In genomic region chr15:98311566-98312188, GRCh38 we compare ENCODE assay signal across 8 cellular contexts.
DNase-seq lines count a peak whose midpoint lies in the region; ATAC-seq and TF ChIP-seq lines count a peak whose summit lies in the region.

No MANE protein-coding gene starts in this region.

- no peak overlapping the region for H3K4me3 Mint-ChIP-seq in activated CD8-positive, alpha-beta T cell treated with anti-CD3 and anti-CD28 coated beads for 36 hours
- H3K4me3 Mint-ChIP-seq in endodermal cell, result no peak overlapping the region

- H3K4me3 ChIP-seq in A673 (ENCODE audit: low read depth, low read length, poor library complexity, severe bottlenecking) (no peak overlapping the region), endodermal cell (ENCODE audit: low read length) (no peak overlapping the region)

- H3K27ac Mint-ChIP-seq in activated CD8-positive, alpha-beta T cell treated with anti-CD3 and anti-CD28 coated beads for 36 hours, result no peak overlapping the region
- no peak overlapping the region for H3K27ac Mint-ChIP-seq in endodermal cell

- CTCF ChIA-PET in A673 (lab: Charles Lee), result interaction anchor here (0.9 to 1.5 kb wide), 6 partner anchors 10 to 117 kb away, joined by 4 to 17 read pairs (median 10); no protein-coding TSS in a partner anchor
- CTCF ChIA-PET in activated CD8-positive, alpha-beta T cell treated with anti-CD3 and anti-CD28 coated beads for 36 hours (lab: Charles Lee), result interaction anchor here (0.5 to 3.7 kb wide), 30 partner anchors 8 to 116 kb away, joined by 3 to 49 read pairs (median 5); no protein-coding TSS in a partner anchor

- no peaks in the 10 kb centered on the region for H3K4me1 Mint-ChIP-seq in activated CD8-positive, alpha-beta T cell treated with anti-CD3 and anti-CD28 coated beads for 36 hours (ENCODE audit: low read depth)
- no peaks in the 10 kb centered on the region for H3K4me1 Mint-ChIP-seq in endodermal cell

- intact Hi-C loops in A673 (cut with micrococcal nuclease; ENCODE audit: unreplicated experiment), result loop anchor here (1.0 to 2.0 kb wide), 2 partner anchors 110 to 117 kb away; no protein-coding TSS in a partner anchor
- intact Hi-C loops in activated CD8-positive, alpha-beta T cell treated with anti-CD3 and anti-CD28 coated beads for 36 hours (cut with micrococcal nuclease), result loop anchor here (2.0 kb wide), 1 partner anchor 109 kb away; no protein-coding TSS in a partner anchor

- peak; percentile 92 for ATAC-seq in GM18511 (IDR thresholded peaks at IDR 0.05; ENCODE audit: unreplicated experiment)
- peak; percentile 81 for ATAC-seq in HG03439 (IDR thresholded peaks at IDR 0.05; ENCODE audit: unreplicated experiment)
- ATAC-seq in activated CD8-positive, alpha-beta T cell treated with anti-CD3 and anti-CD28 coated beads for 36 hours, result peak; percentile 55

- peaks cover 13% of the 10 kb centered on the region for H3K27me3 Mint-ChIP-seq in activated CD8-positive, alpha-beta T cell treated with anti-CD3 and anti-CD28 coated beads for 36 hours
- H3K27me3 Mint-ChIP-seq in endodermal cell (ENCODE audit: insufficient read depth), result peaks cover 13% of the 10 kb centered on the region

- no peak overlapping the region for H3K9ac ChIP-seq in endodermal cell (ENCODE audit: extremely low read depth, low read length, poor library complexity, severe bottlenecking)

- no peaks in the 10 kb centered on the region for H3K4me1 ChIP-seq in A673 (ENCODE audit: insufficient read depth, low read length, poor library complexity, severe bottlenecking)
- no peaks in the 10 kb centered on the region for H3K4me1 ChIP-seq in endodermal cell (ENCODE audit: control insufficient read depth, insufficient read depth, low read length)

- H3K36me3 ChIP-seq in A673 (ENCODE audit: insufficient read depth, low read length, poor library complexity, severe bottlenecking) (no peaks in the 10 kb centered on the region), endodermal cell (ENCODE audit: control insufficient read depth, insufficient read depth, low read length) (no peaks in the 10 kb centered on the region)

- POLR2A ChIA-PET in A673 (lab: Charles Lee; ENCODE audit: low non-redundant PET), result no interaction called here
- POLR2A ChIA-PET in activated CD8-positive, alpha-beta T cell treated with anti-CD3 and anti-CD28 coated beads for 36 hours (lab: Charles Lee), result interaction anchor here (0.7 kb wide), 1 partner anchor 11 kb away, joined by 3 read pairs; no protein-coding TSS in a partner anchor

- H3K36me3 Mint-ChIP-seq in activated CD8-positive, alpha-beta T cell treated with anti-CD3 and anti-CD28 coated beads for 36 hours (ENCODE audit: low read depth), result no peaks in the 10 kb centered on the region
- H3K36me3 Mint-ChIP-seq in endodermal cell (ENCODE audit: low read depth), result no peaks in the 10 kb centered on the region

- H3K27ac ChIP-seq in A673 (ENCODE audit: low read depth, low read length, poor library complexity, severe bottlenecking) (no peak overlapping the region), endodermal cell (ENCODE audit: low read depth, low read length) (no peak overlapping the region)

- no peaks in the 10 kb centered on the region for H3K9me3 ChIP-seq in A673 (ENCODE audit: low read depth, low read length, poor library complexity, severe bottlenecking)
- peaks cover 9% of the 10 kb centered on the region for H3K9me3 ChIP-seq in endodermal cell (ENCODE audit: control insufficient read depth, low read length)

- TF ChIP-seq CTCF in A673 (conservative IDR thresholded peaks at IDR 0.05; ENCODE audit: low read depth, low read length), result peak; percentile 87
- TF ChIP-seq CTCF in activated CD8-positive, alpha-beta T cell treated with anti-CD3 and anti-CD28 coated beads for 36 hours (IDR thresholded peaks at IDR 0.05), result peak; percentile 69
- peak; percentile 92 for TF ChIP-seq CTCF in endodermal cell (conservative IDR thresholded peaks at IDR 0.05)

- peaks cover 5% of the 10 kb centered on the region for H3K27me3 ChIP-seq in A673 (replicated peaks; ENCODE audit: insufficient read depth, low read depth, low read length, poor library complexity)
- no peaks in the 10 kb centered on the region for H3K27me3 ChIP-seq in endodermal cell (ENCODE audit: control insufficient read depth, insufficient read depth, low read length, poor library complexity, severe bottlenecking)

- WGBS in endodermal cell (ENCODE audit: insufficient coverage in 1 of 2, insufficient read length in 1 of 2), 2 experiments, result 7 to 25% methylated on average over 6 to 7 of the region's 8 CpGs

- DNase-seq in A673 (ENCODE audit: low spot score), result peak; percentile 83
- peak; percentile 65 for DNase-seq in NCI-H748 (lab: John Stamatoyannopoulos, UW; ENCODE audit: unreplicated experiment)
- DNase-seq in activated CD8-positive, alpha-beta T cell treated with anti-CD3 and anti-CD28 coated beads for 36 hours, result peak; percentile 90
- peak; percentile 92 for DNase-seq in endodermal cell
- DNase-seq in mucosa of gallbladder (ENCODE audit: low spot score), result peak; percentile 85
- DNase-seq in stimulated activated CD8-positive, alpha-beta memory T cell treated with anti-CD3 and anti-CD28 coated beads, Interleukin-4, amount 100 ng/mL, for 4 hours (ENCODE audit: low read depth in 2 of 2, low spot score in 1 of 2), result peak; percentile 9 to 51

- no peaks in the 10 kb centered on the region for H3K9me3 Mint-ChIP-seq in activated CD8-positive, alpha-beta T cell treated with anti-CD3 and anti-CD28 coated beads for 36 hours
- H3K9me3 Mint-ChIP-seq in endodermal cell, result peaks cover 9% of the 10 kb centered on the region

- no TSS peak for BruUV-seq in A673 (replicated peaks; lab: Mats Ljungman, UMichigan)

Comparison
In these comparisons a context has a peak if more than half of its experiments do, and no peak if none do; other contexts are left out.
1. DNase-seq: peak in every context shown above with its lines; median percentile 92 in endodermal cell; 90 in activated CD8-positive, alpha-beta T cell treated with anti-CD3 and anti-CD28 coated beads for 36 hours; 85 in mucosa of gallbladder; 83 in A673; 65 in NCI-H748; 30 in stimulated activated CD8-positive, alpha-beta memory T cell treated with anti-CD3 and anti-CD28 coated beads, Interleukin-4, amount 100 ng/mL, for 4 hours.